ENCODE assay signal across 11 cellular contexts in genomic region chr16:49000594-49000993, GRCh38.
DNase-seq lines count a peak whose midpoint lies in the region; ATAC-seq and TF ChIP-seq lines count a peak whose summit lies in the region.
"Had no signal": no experiment of that assay in that cellular context is flagged by ENCODE, and none has a peak within 500 bp of the region (broad histone marks: within the 10 kb centered on the region; RNA-seq: fewer than 3 reads in every experiment).

No MANE protein-coding gene starts in this region.

- DNase-seq in heart right ventricle: no peak
- no peak for DNase-seq in Right ventricle myocardium inferior (ENCODE audit: missing footprints)
- DNase-seq in Peyer's patch: no peak
- DNase-seq in hepatocyte (ENCODE audit: low spot score): peak; percentile 33
- DNase-seq in suprapubic skin (ENCODE audit: low spot score in 2 of 2): no peak
- DNase-seq in NCI-H2107 (lab: John Stamatoyannopoulos, UW): no peak
- DNase-seq in NOMO-1 (lab: John Stamatoyannopoulos, UW; ENCODE audit: unreplicated experiment in 2 of 2): no peak
- DNase-seq: activated naive CD8-positive, alpha-beta T cell treated with anti-CD3 and anti-CD28 coated beads, Interleukin-2, amount 50 U/mL, for 24 hours; CD4-positive, alpha-beta memory T cell; NCI-H2029 treated with DMSO at 0.1 percent for 48 hours had no signal

- no peak overlapping the region for H3K4me2 ChIP-seq in hepatocyte

- WGBS in heart right ventricle, 2 donors: 31 to 34% methylated on average over 10 of the region's 10 CpGs
- 33% methylated on average over 9 of the region's 10 CpGs for WGBS in hepatocyte (ENCODE audit: low lambda C conversion rate, missing lambda C conversion rate)
- WGBS in suprapubic skin: 24% methylated on average over 10 of the region's 10 CpGs

- TF ChIP-seq POLR2A in Peyer's patch (IDR thresholded peaks at IDR 0.05) (no peak), suprapubic skin (IDR thresholded peaks at IDR 0.05) (no peak)

- no peak for ATAC-seq in heart right ventricle
- ATAC-seq in Right ventricle myocardium inferior: no peak
- no peak for ATAC-seq in HG02588 (IDR thresholded peaks at IDR 0.05; ENCODE audit: unreplicated experiment)
- ATAC-seq: activated naive CD8-positive, alpha-beta T cell treated with anti-CD3 and anti-CD28 coated beads, Interleukin-2, amount 50 U/mL, for 24 hours had no signal

- TF ChIP-seq CTCF in heart right ventricle (IDR thresholded peaks at IDR 0.05) (peak in 7 of 9 donors; percentile 34 to 51 (median 47)), Peyer's patch (IDR thresholded peaks at IDR 0.05) (peak in 4 of 6 experiments; percentile 14 to 27 (median 23)), hepatocyte (IDR thresholded peaks at IDR 0.05; ENCODE audit: poor library complexity) (peak; percentile 46), suprapubic skin (IDR thresholded peaks at IDR 0.05) (no peak)

- no peaks in the 10 kb centered on the region for H4K20me1 ChIP-seq in hepatocyte (ENCODE audit: insufficient read depth, poor library complexity, severe bottlenecking)

- H3K27ac ChIP-seq in heart right ventricle (no peak overlapping the region), Peyer's patch (no peak overlapping the region), hepatocyte (no peak overlapping the region), suprapubic skin (no peak overlapping the region)

- peaks cover 0 to 3% (median 0%) of the 10 kb centered on the region in 7 donors for H3K27me3 ChIP-seq in heart right ventricle
- H3K27me3 ChIP-seq in Peyer's patch: no peaks in the 10 kb centered on the region
- no peaks in the 10 kb centered on the region for H3K27me3 ChIP-seq in hepatocyte
- no peaks in the 10 kb centered on the region for H3K27me3 ChIP-seq in suprapubic skin

- H3K9me2 ChIP-seq in hepatocyte (replicated peaks; ENCODE audit: insufficient read depth): no peaks in the 10 kb centered on the region

- H3K4me1 ChIP-seq in heart right ventricle: peaks cover 0 to 11% (median 0%) of the 10 kb centered on the region in 9 donors
- H3K4me1 ChIP-seq in Peyer's patch: no peaks in the 10 kb centered on the region
- peaks cover 13% of the 10 kb centered on the region for H3K4me1 ChIP-seq in hepatocyte (ENCODE audit: insufficient read depth)
- H3K4me1 ChIP-seq in suprapubic skin: no peaks in the 10 kb centered on the region

- H3K9me3 ChIP-seq in heart right ventricle (no peaks in the 10 kb centered on the region), Peyer's patch (no peaks in the 10 kb centered on the region), hepatocyte (ENCODE audit: low read depth) (no peaks in the 10 kb centered on the region), suprapubic skin (no peaks in the 10 kb centered on the region)

- no peaks in the 10 kb centered on the region for H3K79me2 ChIP-seq in hepatocyte

- no peak overlapping the region for H2AFZ ChIP-seq in hepatocyte

- H3K36me3 ChIP-seq in heart right ventricle (no peaks in the 10 kb centered on the region), Peyer's patch (no peaks in the 10 kb centered on the region), hepatocyte (replicated peaks; ENCODE audit: insufficient read depth, low read depth) (no peaks in the 10 kb centered on the region), suprapubic skin (no peaks in the 10 kb centered on the region)

- no peak for TF ChIP-seq EP300 in suprapubic skin (IDR thresholded peaks at IDR 0.05)

- intact Hi-C loops in heart right ventricle (cut with DNase I) (no loop called here), Right ventricle myocardium inferior (cut with DNase I) (no loop called here)

- H3K4me3 ChIP-seq in heart right ventricle (no peak overlapping the region), Peyer's patch (no peak overlapping the region), hepatocyte (no peak overlapping the region), suprapubic skin (no peak overlapping the region)

Comparison
In these comparisons a context has a peak if more than half of its experiments do, and no peak if none do; other contexts are left out.
1. CTCF ChIP-seq: peak in heart right ventricle (7 of 9), Peyer's patch (4 of 6) and hepatocyte (single experiment); none in suprapubic skin (0 of 2).